Comparison of ENCODE assay signal across 1 cellular context in the genomic region with DNA sequence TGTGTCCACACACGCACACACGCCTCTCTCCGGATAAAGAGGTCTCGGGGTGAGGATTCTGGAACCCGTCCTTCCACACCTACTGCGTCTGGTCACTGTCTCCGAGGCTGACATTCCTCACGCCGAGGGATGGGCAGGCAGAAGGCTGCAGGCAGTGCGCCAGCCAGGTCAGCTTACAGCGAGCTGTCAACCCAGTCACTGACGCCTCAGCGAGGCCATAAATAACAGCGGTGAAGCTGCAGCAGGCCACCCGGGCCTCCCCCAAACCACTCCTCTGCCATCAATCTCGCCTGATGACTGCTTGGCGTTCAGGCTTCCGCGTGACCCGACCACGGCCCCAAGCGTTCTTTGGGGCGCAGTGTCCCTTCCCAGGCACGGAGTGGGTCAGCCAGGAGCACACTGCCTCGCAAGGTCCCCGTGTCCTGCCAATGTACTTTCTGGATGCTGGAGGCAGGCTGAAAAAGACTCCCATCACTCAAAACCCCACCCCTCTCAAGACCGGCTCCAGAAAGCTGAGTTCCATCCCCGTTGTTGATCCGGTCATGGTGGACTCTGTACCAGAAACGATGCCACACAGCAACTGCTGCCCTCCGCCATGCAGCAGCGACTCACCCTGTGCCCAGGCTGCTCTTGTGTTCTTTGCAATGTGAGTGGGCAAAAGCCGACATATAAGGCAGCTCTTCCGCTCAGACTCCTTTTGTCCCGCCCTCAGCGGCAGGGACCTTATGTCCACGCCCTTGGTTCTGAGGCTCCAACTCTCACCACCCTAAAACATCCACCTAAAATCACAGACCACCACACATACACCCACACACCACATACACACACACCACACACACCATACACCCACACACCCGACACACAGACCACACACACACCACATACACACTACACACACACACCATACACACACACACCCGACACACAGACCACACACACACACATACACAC.
TF ChIP-seq lines count a peak whose summit lies in the region.

No MANE protein-coding gene starts in this region.

TF ChIP-seq in A549, 52 proteins besides CTCF, POLR2A, EP300 and RAD21 (continued from another document):
- TF ChIP-seq JUN (IDR thresholded peaks at IDR 0.05): peak in 1 of 2 experiments; percentile 50; a peak in 1 of 5 replicates
- TF ChIP-seq POLR2AphosphoS2 (conservative IDR thresholded peaks at IDR 0.05; ENCODE audit: low read length): no peak
- TF ChIP-seq SMC3 (IDR thresholded peaks at IDR 0.05): no peak
- no peak for TF ChIP-seq NPAS2 (CRISPR knock-in tag; IDR thresholded peaks at IDR 0.05; ENCODE audit: borderline replicate concordance)
- no peak for TF ChIP-seq ZFP36 (IDR thresholded peaks at IDR 0.05; ENCODE audit: borderline replicate concordance, partially characterized antibody)
- no peak for TF ChIP-seq CBX2 (IDR thresholded peaks at IDR 0.05; ENCODE audit: borderline replicate concordance, low read depth)
- no peak for TF ChIP-seq HEYL (CRISPR knock-in tag; IDR thresholded peaks at IDR 0.05)
- TF ChIP-seq, protein P1, sequence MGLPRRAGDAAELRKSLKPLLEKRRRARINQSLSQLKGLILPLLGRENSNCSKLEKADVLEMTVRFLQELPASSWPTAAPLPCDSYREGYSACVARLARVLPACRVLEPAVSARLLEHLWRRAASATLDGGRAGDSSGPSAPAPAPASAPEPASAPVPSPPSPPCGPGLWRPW (IDR thresholded peaks at IDR 0.05): no peak
- TF ChIP-seq, protein P2, sequence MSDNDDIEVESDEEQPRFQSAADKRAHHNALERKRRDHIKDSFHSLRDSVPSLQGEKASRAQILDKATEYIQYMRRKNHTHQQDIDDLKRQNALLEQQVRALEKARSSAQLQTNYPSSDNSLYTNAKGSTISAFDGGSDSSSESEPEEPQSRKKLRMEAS (IDR thresholded peaks at IDR 0.05): 0 out of 2 replicates have a peak, but pooled peaks have one; percentile 50
- no peak for TF ChIP-seq MAZ (IDR thresholded peaks at IDR 0.05; ENCODE audit: borderline replicate concordance, low read depth, low read length)
- TF ChIP-seq SREBF2 (IDR thresholded peaks at IDR 0.05): no peak
- no peak for TF ChIP-seq RCOR1 (IDR thresholded peaks at IDR 0.05; ENCODE audit: low read depth, low read length)
- TF ChIP-seq, protein P3, sequence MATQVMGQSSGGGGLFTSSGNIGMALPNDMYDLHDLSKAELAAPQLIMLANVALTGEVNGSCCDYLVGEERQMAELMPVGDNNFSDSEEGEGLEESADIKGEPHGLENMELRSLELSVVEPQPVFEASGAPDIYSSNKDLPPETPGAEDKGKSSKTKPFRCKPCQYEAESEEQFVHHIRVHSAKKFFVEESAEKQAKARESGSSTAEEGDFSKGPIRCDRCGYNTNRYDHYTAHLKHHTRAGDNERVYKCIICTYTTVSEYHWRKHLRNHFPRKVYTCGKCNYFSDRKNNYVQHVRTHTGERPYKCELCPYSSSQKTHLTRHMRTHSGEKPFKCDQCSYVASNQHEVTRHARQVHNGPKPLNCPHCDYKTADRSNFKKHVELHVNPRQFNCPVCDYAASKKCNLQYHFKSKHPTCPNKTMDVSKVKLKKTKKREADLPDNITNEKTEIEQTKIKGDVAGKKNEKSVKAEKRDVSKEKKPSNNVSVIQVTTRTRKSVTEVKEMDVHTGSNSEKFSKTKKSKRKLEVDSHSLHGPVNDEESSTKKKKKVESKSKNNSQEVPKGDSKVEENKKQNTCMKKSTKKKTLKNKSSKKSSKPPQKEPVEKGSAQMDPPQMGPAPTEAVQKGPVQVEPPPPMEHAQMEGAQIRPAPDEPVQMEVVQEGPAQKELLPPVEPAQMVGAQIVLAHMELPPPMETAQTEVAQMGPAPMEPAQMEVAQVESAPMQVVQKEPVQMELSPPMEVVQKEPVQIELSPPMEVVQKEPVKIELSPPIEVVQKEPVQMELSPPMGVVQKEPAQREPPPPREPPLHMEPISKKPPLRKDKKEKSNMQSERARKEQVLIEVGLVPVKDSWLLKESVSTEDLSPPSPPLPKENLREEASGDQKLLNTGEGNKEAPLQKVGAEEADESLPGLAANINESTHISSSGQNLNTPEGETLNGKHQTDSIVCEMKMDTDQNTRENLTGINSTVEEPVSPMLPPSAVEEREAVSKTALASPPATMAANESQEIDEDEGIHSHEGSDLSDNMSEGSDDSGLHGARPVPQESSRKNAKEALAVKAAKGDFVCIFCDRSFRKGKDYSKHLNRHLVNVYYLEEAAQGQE (IDR thresholded peaks at IDR 0.05): no peak
- TF ChIP-seq KDM5A (IDR thresholded peaks at IDR 0.05): no peak
- TF ChIP-seq HOXA7 (CRISPR knock-in tag; IDR thresholded peaks at IDR 0.05): no peak
- TF ChIP-seq CEBPB (IDR thresholded peaks at IDR 0.05): no peak
- no peak for TF ChIP-seq BHLHE40 (IDR thresholded peaks at IDR 0.05; ENCODE audit: low read depth, low read length)
- TF ChIP-seq EHMT2 (IDR thresholded peaks at IDR 0.05; ENCODE audit: low read depth): no peak
- TF ChIP-seq, protein P4, sequence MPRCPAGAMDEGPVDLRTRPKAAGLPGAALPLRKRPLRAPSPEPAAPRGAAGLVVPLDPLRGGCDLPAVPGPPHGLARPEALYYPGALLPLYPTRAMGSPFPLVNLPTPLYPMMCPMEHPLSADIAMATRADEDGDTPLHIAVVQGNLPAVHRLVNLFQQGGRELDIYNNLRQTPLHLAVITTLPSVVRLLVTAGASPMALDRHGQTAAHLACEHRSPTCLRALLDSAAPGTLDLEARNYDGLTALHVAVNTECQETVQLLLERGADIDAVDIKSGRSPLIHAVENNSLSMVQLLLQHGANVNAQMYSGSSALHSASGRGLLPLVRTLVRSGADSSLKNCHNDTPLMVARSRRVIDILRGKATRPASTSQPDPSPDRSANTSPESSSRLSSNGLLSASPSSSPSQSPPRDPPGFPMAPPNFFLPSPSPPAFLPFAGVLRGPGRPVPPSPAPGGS (IDR thresholded peaks at IDR 0.05): no peak
- TF ChIP-seq RNF2 (IDR thresholded peaks at IDR 0.05; ENCODE audit: borderline replicate concordance, low read depth): no peak
- no peak for TF ChIP-seq NR3C1 (IDR thresholded peaks at IDR 0.05)
TF ChIP-seq in A549: peak in this region for 8.
